9 cellular contexts compared by ENCODE assay signal in genomic region chr4:86596802-86597201, GRCh38. TPM values are rescaled to one million over a fixed set of nuclear protein-coding genes. Genes with fewer than 3 reads are reported as not detected.
A peak's percentile ranks its signal among the peaks of the same experiment; 100 is the strongest.
DNase-seq lines count a peak whose midpoint lies in the region; ATAC-seq, FAIRE-seq and TF ChIP-seq lines count a peak whose summit lies in the region.
"Had no signal": no experiment of that assay in that cellular context is flagged by ENCODE, and none has a peak within 500 bp of the region (broad histone marks: within the 10 kb centered on the region; RNA-seq: fewer than 3 reads in every experiment).

No MANE protein-coding gene starts in this region.

- H3K27ac Mint-ChIP-seq in chondrocyte (ENCODE audit: unreplicated experiment) = peak overlapping the region; percentile 97
- H3K27ac Mint-ChIP-seq in T-helper 2 cell treated with Interferon-gamma antibody and Interleukin-4, amounts not matched to agents 5 μg/mL and 100 μg/mL, for 36 hours = no peak overlapping the region

- H3K9ac ChIP-seq in kidney (ENCODE audit: low read length in 2 of 2) = no peak overlapping the region

- H3K4me1 ChIP-seq in right cardiac atrium (ENCODE audit: control insufficient read depth, insufficient read depth, low read length) (peaks cover 2% of the 10 kb centered on the region), kidney (ENCODE audit: control insufficient read depth in 1 of 2, insufficient read depth in 1 of 2, low read depth in 1 of 2, low read length in 2 of 2) (peaks cover under 1 to 2% of the 10 kb centered on the region in 2 donors)

- H3K9me3 ChIP-seq in right cardiac atrium (ENCODE audit: control insufficient read depth, low read length) = no peaks in the 10 kb centered on the region
- no peaks in the 10 kb centered on the region for H3K9me3 ChIP-seq in kidney (ENCODE audit: control insufficient read depth in 1 of 2, low read length in 2 of 2)

- no peaks in the 10 kb centered on the region for H3K27me3 ChIP-seq in right cardiac atrium (ENCODE audit: control insufficient read depth, insufficient read depth)

- ATAC-seq in right cardiac atrium = no peak
- no peak for ATAC-seq in left cardiac atrium
- no peak for ATAC-seq in GM18858 (IDR thresholded peaks at IDR 0.05; ENCODE audit: unreplicated experiment)

- H3K4me3 ChIP-seq in right cardiac atrium (ENCODE audit: low read length) (peak overlapping the region; percentile 41), kidney (ENCODE audit: low read length in 2 of 2) (peak overlapping the region; percentile 79 to 85)

- no peaks in the 10 kb centered on the region for H3K36me3 ChIP-seq in kidney (ENCODE audit: control insufficient read depth in 1 of 2, insufficient read depth in 2 of 2, low read length in 2 of 2)

- intact Hi-C loops in right cardiac atrium (cut with DNase I) = no loop called here
- intact Hi-C loops in left cardiac atrium (cut with DNase I) = no loop called here
- intact Hi-C loops in kidney (cut with DNase I) = no loop called here

- H3K4me3 Mint-ChIP-seq in chondrocyte (ENCODE audit: unreplicated experiment) = peak overlapping the region; percentile 86
- H3K4me3 Mint-ChIP-seq in T-helper 2 cell treated with Interferon-gamma antibody and Interleukin-4, amounts not matched to agents 5 μg/mL and 100 μg/mL, for 36 hours = no peak overlapping the region

- WGBS in right cardiac atrium = 57% methylated on average over 2 of the region's 2 CpGs

- no peak for FAIRE-seq in kidney (lab: Jason Lieb, UNC)

- DNase-seq in right cardiac atrium (no peak), left cardiac atrium (no peak), chondrocyte (ENCODE audit: low spot score) (no peak), kidney (no peak), activated T-cell treated with anti-CD3 and anti-CD28 coated beads for 4 hours (no peak)
- no peak for DNase-seq in T-helper 2 cell treated with Interferon-gamma antibody and Interleukin-4, amounts not matched to agents 5 μg/mL and 100 μg/mL, for 36 hours (ENCODE audit: low spot score)
- no peak for DNase-seq in activated CD4-positive, alpha-beta T cell treated with anti-CD3 and anti-CD28 coated beads for 48 hours
- DNase-seq: NCI-H1436 treated with DMSO at 0.1 percent for 48 hours had no signal

- no peaks in the 10 kb centered on the region for H3K36me3 Mint-ChIP-seq in chondrocyte (ENCODE audit: low read depth)
- no peaks in the 10 kb centered on the region for H3K36me3 Mint-ChIP-seq in T-helper 2 cell treated with Interferon-gamma antibody and Interleukin-4, amounts not matched to agents 5 μg/mL and 100 μg/mL, for 36 hours (ENCODE audit: low read depth)

- H3K4me1 Mint-ChIP-seq in chondrocyte (ENCODE audit: low read depth) = peaks cover 58% of the 10 kb centered on the region
- H3K4me1 Mint-ChIP-seq in T-helper 2 cell treated with Interferon-gamma antibody and Interleukin-4, amounts not matched to agents 5 μg/mL and 100 μg/mL, for 36 hours (ENCODE audit: low read depth) = peaks cover 13% of the 10 kb centered on the region

- TF ChIP-seq CTCF in chondrocyte (IDR thresholded peaks at IDR 0.05) (no peak), kidney (IDR thresholded peaks at IDR 0.05; ENCODE audit: borderline replicate concordance, extremely low read depth, insufficient read depth) (no peak)

- H3K9me3 Mint-ChIP-seq in chondrocyte (ENCODE audit: low read depth) = no peaks in the 10 kb centered on the region
- no peaks in the 10 kb centered on the region for H3K9me3 Mint-ChIP-seq in T-helper 2 cell treated with Interferon-gamma antibody and Interleukin-4, amounts not matched to agents 5 μg/mL and 100 μg/mL, for 36 hours

- H3K27me3 Mint-ChIP-seq in chondrocyte (ENCODE audit: low read depth) = no peaks in the 10 kb centered on the region
- H3K27me3 Mint-ChIP-seq in T-helper 2 cell treated with Interferon-gamma antibody and Interleukin-4, amounts not matched to agents 5 μg/mL and 100 μg/mL, for 36 hours (ENCODE audit: low read depth) = peaks cover 56% of the 10 kb centered on the region

- no peak overlapping the region for H3K27ac ChIP-seq in right cardiac atrium (ENCODE audit: low read length)
- no peak overlapping the region for H3K27ac ChIP-seq in kidney (ENCODE audit: low read depth in 2 of 2, low read length in 2 of 2)

RNA-seq across cellular contexts. Expression of gene PTPN13, which starts 2.7 kb away (rescaled TPM):
- total RNA-seq in right cardiac atrium (10 to 100 TPM in 1 of 4 donors, 1 to 10 TPM in 3; 7.5 to 10.7 (median 9.0) TPM), left cardiac atrium (1 to 10 TPM; 7.0 to 9.5 TPM), chondrocyte (32.9 to 38.9 TPM (median 38.0 TPM) in 3 replicates), kidney (62.3 TPM)
- polyA plus RNA-seq in right cardiac atrium (2.8 TPM), kidney (ENCODE audit: insufficient read depth, low read depth, low replicate concordance) (10.2 TPM)
